Comparison of ENCODE assay signal across 8 cellular contexts in the genomic region with DNA sequence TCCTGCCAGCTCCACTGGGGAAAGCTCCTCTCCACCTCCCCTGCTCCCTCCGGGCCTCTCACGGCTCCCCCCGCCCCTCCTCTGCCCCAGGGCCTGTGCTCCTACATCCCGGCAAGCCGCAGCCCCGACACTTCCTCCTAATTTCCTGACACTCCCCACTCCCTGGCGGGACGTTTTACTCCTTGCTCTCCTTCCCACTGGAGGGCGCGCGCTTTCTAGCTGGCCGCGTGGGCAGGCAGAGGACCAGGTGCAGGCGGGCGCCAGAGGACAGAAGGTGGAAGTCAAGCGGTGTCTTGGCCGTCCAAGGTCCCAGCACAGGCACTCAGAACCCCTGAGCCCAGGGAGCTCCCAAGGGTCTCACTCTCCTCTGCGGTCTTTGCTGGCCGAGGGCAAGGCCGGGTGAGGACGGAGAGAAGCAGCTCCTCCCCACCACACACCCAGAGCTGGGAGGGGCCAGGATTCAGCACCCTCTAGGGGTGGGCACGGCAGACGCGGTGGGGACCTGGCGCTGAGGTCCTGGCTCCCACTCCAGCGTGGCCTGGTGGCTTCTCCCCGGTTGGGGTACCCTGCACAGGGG. TPM values are rescaled to one million over a fixed set of nuclear protein-coding genes. Genes with fewer than 3 reads are reported as not detected.
DNase-seq lines count a peak whose midpoint lies in the region; ATAC-seq and TF ChIP-seq lines count a peak whose summit lies in the region.

No MANE protein-coding gene starts in this region.

- no peak for TF ChIP-seq POLR2A in gastroesophageal sphincter (IDR thresholded peaks at IDR 0.05)

- H3K36me3 Mint-ChIP-seq in WTC11 (no peaks in the 10 kb centered on the region), osteocyte (ENCODE audit: unreplicated experiment) (no peaks in the 10 kb centered on the region)

- peaks cover 0 to 50% (median 26%) of the 10 kb centered on the region in 3 donors for H3K4me1 ChIP-seq in gastroesophageal sphincter

- H3K9me3 Mint-ChIP-seq in WTC11 (no peaks in the 10 kb centered on the region), osteocyte (ENCODE audit: unreplicated experiment) (no peaks in the 10 kb centered on the region)

- ATAC-seq in HG03175 (IDR thresholded peaks at IDR 0.05; ENCODE audit: unreplicated experiment), result peak; percentile 9
- peak; percentile 79 for ATAC-seq in WTC11
- peak; percentile 24 for ATAC-seq in gastroesophageal sphincter
- ATAC-seq in GM21528 (IDR thresholded peaks at IDR 0.05; ENCODE audit: low FRiP score, unreplicated experiment), result no peak

- H3K4me1 Mint-ChIP-seq in WTC11 (peaks cover 13% of the 10 kb centered on the region), osteocyte (ENCODE audit: unreplicated experiment) (peaks cover 30% of the 10 kb centered on the region)

- TF ChIP-seq CTCF in WTC11 (IDR thresholded peaks at IDR 0.05) (no peak), gastroesophageal sphincter (IDR thresholded peaks at IDR 0.05) (peak in 2 of 4 experiments; percentile 30 to 50), osteocyte (IDR thresholded peaks at IDR 0.05) (peak; percentile 26)

- no peaks in the 10 kb centered on the region for H3K9me3 ChIP-seq in gastroesophageal sphincter

- H3K27ac ChIP-seq in gastroesophageal sphincter, result peak overlapping the region in 3 of 4 donors; percentile 53 to 75 (median 54)

- H3K27ac Mint-ChIP-seq in WTC11 (0 out of 2 replicates have a peak overlapping the region, but pooled peaks have one; percentile 57), osteocyte (ENCODE audit: unreplicated experiment) (no peak overlapping the region)

- POLR2A ChIA-PET in WTC11 (lab: Charles Lee), result interaction anchor here (0.6 to 0.7 kb wide), 3 partner anchors 11 to 274 kb away, joined by 3 to 5 read pairs (median 4); no protein-coding TSS in a partner anchor

- peak overlapping the region in 1 of 2 donors; percentile 36 for H3K4me3 ChIP-seq in gastroesophageal sphincter

- no peak for TF ChIP-seq EP300 in gastroesophageal sphincter (IDR thresholded peaks at IDR 0.05)

- H3K4me3 Mint-ChIP-seq in WTC11 (peak overlapping the region; percentile 75), osteocyte (ENCODE audit: unreplicated experiment) (no peak overlapping the region)

- H3K27me3 Mint-ChIP-seq in WTC11 (ENCODE audit: low read depth), result peaks cover 3% of the 10 kb centered on the region
- H3K27me3 Mint-ChIP-seq in osteocyte (ENCODE audit: unreplicated experiment), result peaks cover 2% of the 10 kb centered on the region

- peaks cover 31% of the 10 kb centered on the region for H3K27me3 ChIP-seq in gastroesophageal sphincter

- no peaks in the 10 kb centered on the region for H3K36me3 ChIP-seq in gastroesophageal sphincter

- WGBS in gastroesophageal sphincter (ENCODE audit: low coverage in 1 of 2), 2 donors, result 0 to 4% methylated on average over 1 to 9 of the region's 27 CpGs

- CTCF ChIA-PET in WTC11 (lab: Charles Lee), result interaction anchor here (0.6 to 5.0 kb wide), 17 partner anchors 10 to 319 kb away, joined by 3 to 61 read pairs (median 4); a partner anchor contains a TSS

- DNase-seq in DMS114 treated with DMSO at 0.1 percent for 48 hours (lab: John Stamatoyannopoulos, UW; ENCODE audit: unreplicated experiment), result peak; percentile 71
- DNase-seq in WTC11 (ENCODE audit: low spot score), result peak; percentile 69
- DNase-seq in osteocyte (ENCODE audit: extremely low spot score, unreplicated experiment), result no peak
- DNase-seq in inferior parietal cortex (ENCODE audit: extremely low spot score), result no peak
- no peak for DNase-seq in T1000 (lab: John Stamatoyannopoulos, UW)

TF ChIP-seq in WTC11, 78 proteins besides CTCF, POLR2A, EP300 and RAD21:
- TF ChIP-seq, protein P1, sequence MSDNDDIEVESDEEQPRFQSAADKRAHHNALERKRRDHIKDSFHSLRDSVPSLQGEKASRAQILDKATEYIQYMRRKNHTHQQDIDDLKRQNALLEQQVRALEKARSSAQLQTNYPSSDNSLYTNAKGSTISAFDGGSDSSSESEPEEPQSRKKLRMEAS (CRISPR knock-in tag; IDR thresholded peaks at IDR 0.05), result peak; percentile 61
- no peak for TF ChIP-seq NR3C1 (CRISPR knock-in tag; conservative IDR thresholded peaks at IDR 0.05; ENCODE audit: low read depth)
- TF ChIP-seq JAZF1 (CRISPR knock-in tag; IDR thresholded peaks at IDR 0.05), result no peak
- TF ChIP-seq, protein P2, sequence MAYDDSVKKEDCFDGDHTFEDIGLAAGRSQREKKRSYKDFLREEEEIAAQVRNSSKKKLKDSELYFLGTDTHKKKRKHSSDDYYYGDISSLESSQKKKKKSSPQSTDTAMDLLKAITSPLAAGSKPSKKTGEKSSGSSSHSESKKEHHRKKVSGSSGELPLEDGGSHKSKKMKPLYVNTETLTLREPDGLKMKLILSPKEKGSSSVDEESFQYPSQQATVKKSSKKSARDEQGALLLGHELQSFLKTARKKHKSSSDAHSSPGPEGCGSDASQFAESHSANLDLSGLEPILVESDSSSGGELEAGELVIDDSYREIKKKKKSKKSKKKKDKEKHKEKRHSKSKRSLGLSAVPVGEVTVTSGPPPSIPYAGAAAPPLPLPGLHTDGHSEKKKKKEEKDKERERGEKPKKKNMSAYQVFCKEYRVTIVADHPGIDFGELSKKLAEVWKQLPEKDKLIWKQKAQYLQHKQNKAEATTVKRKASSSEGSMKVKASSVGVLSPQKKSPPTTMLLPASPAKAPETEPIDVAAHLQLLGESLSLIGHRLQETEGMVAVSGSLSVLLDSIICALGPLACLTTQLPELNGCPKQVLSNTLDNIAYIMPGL (CRISPR knock-in tag; IDR thresholded peaks at IDR 0.05), result peak; percentile 46; the same call in 1 of the 2 replicates
- TF ChIP-seq, protein P3, sequence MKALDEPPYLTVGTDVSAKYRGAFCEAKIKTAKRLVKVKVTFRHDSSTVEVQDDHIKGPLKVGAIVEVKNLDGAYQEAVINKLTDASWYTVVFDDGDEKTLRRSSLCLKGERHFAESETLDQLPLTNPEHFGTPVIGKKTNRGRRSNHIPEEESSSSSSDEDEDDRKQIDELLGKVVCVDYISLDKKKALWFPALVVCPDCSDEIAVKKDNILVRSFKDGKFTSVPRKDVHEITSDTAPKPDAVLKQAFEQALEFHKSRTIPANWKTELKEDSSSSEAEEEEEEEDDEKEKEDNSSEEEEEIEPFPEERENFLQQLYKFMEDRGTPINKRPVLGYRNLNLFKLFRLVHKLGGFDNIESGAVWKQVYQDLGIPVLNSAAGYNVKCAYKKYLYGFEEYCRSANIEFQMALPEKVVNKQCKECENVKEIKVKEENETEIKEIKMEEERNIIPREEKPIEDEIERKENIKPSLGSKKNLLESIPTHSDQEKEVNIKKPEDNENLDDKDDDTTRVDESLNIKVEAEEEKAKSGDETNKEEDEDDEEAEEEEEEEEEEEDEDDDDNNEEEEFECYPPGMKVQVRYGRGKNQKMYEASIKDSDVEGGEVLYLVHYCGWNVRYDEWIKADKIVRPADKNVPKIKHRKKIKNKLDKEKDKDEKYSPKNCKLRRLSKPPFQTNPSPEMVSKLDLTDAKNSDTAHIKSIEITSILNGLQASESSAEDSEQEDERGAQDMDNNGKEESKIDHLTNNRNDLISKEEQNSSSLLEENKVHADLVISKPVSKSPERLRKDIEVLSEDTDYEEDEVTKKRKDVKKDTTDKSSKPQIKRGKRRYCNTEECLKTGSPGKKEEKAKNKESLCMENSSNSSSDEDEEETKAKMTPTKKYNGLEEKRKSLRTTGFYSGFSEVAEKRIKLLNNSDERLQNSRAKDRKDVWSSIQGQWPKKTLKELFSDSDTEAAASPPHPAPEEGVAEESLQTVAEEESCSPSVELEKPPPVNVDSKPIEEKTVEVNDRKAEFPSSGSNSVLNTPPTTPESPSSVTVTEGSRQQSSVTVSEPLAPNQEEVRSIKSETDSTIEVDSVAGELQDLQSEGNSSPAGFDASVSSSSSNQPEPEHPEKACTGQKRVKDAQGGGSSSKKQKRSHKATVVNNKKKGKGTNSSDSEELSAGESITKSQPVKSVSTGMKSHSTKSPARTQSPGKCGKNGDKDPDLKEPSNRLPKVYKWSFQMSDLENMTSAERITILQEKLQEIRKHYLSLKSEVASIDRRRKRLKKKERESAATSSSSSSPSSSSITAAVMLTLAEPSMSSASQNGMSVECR (CRISPR knock-in tag; IDR thresholded peaks at IDR 0.05; ENCODE audit: borderline replicate concordance), result 0 out of 2 replicates have a peak, but pooled peaks have one; percentile 27
- peak; percentile 48; the same call in 1 of the 2 replicates for TF ChIP-seq TEAD1 (CRISPR knock-in tag; IDR thresholded peaks at IDR 0.05)
- 0 out of 2 replicates have a peak, but pooled peaks have one; percentile 41 for TF ChIP-seq SP1 (CRISPR knock-in tag; conservative IDR thresholded peaks at IDR 0.05)
- peak; percentile 71; the same call in 1 of the 2 replicates for TF ChIP-seq ETV6 (CRISPR knock-in tag; IDR thresholded peaks at IDR 0.05)
- TF ChIP-seq ZNF263 (CRISPR knock-in tag; IDR thresholded peaks at IDR 0.05; ENCODE audit: low read depth), result peak; percentile 86

RNA-seq across cellular contexts. Expression of a gene that starts 19.1 kb away (rescaled TPM):
- total RNA-seq in WTC11 (2021), result 7.2 to 9.5 TPM (median 7.2 TPM) in 3 replicates
- 1 to 10 TPM; 2.0 to 6.6 (median 3.3) TPM for total RNA-seq in gastroesophageal sphincter
- 2.9 and 6.0 TPM in 2 replicates for total RNA-seq in osteocyte

RNA-seq across cellular contexts. Expression of a gene that starts 19.9 kb away (rescaled TPM):
- 21.5 to 28.0 TPM (median 22.5 TPM) in 3 replicates for total RNA-seq in WTC11 (2021)
- 1 to 10 TPM in 2 of 4 donors, under 1 TPM in 2; 0.66 to 2.3 (median 1.4) TPM for total RNA-seq in gastroesophageal sphincter
- not detected in 2 replicates for total RNA-seq in osteocyte

RNA-seq across cellular contexts. Expression of a gene that starts 27.6 kb away (rescaled TPM):
- 140 to 196 TPM (median 143 TPM) in 3 replicates for total RNA-seq in WTC11 (2021)
- total RNA-seq in gastroesophageal sphincter, result not detected
- not detected in 2 replicates for total RNA-seq in osteocyte

RNA-seq across cellular contexts. Expression of a gene that starts 51.1 kb away (rescaled TPM):
- 53.2 to 62.5 TPM (median 53.8 TPM) in 3 replicates for total RNA-seq in WTC11 (2021)
- 10 to 100 TPM; 35.8 to 47.3 (median 38.8) TPM for total RNA-seq in gastroesophageal sphincter
- total RNA-seq in osteocyte, result 67.2 and 75.2 TPM in 2 replicates

RNA-seq across cellular contexts. Expression of a gene that starts 51.1 kb away (rescaled TPM):
- total RNA-seq in WTC11 (2021) (69.6 to 86.4 TPM (median 73.2 TPM) in 3 replicates), gastroesophageal sphincter (10 to 100 TPM; 15.1 to 42.2 (median 25.4) TPM), osteocyte (35.1 and 39.1 TPM in 2 replicates)

Comparison
In these comparisons a context has a peak if more than half of its experiments do, and no peak if none do; other contexts are left out.
1. DNase-seq: peak in DMS114 treated with DMSO at 0.1 percent for 48 hours (single experiment) and WTC11 (single experiment); none in osteocyte (single experiment), inferior parietal cortex (single experiment) and T1000 (single experiment).
2. RNA of a gene that starts 27.6 kb away (total RNA-seq): 140 to 196 TPM in WTC11; not detected in gastroesophageal sphincter and not detected in osteocyte; every median in the first group is over 100 times any median in the second.